Comparison of ENCODE assay signal across 8 cellular contexts in the genomic region with DNA sequence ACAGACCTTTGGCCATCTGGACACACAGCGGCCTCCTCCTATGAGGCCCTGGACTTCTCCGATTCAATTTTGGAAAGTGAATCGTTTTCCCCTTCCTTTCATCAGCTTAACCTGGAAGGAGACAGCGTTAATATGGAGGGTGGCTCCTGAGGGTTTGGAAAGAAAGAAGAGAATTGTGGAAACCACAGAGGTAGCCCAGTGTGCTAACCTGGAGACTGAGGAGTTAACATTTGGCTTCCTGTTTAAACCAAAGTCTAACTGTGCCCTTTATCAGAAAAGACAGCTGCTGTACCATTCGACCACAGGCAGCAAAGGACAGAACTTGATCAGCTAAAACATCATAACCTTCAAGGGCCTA. TPM values are rescaled to one million over a fixed set of nuclear protein-coding genes. Genes with fewer than 3 reads are reported as not detected.
A peak's percentile ranks its signal among the peaks of the same experiment; 100 is the strongest.
DNase-seq lines count a peak whose midpoint lies in the region; ATAC-seq, FAIRE-seq and TF ChIP-seq lines count a peak whose summit lies in the region.

No MANE protein-coding gene starts in this region.

- 0 out of 2 replicates have a peak, but pooled peaks cover 3% of the 10 kb centered on the region for H3K79me2 ChIP-seq in MM.1S (ENCODE audit: low read length)

- H3K9me3 ChIP-seq in HAP-1 (no peaks in the 10 kb centered on the region), MM.1S (replicated peaks; ENCODE audit: insufficient read depth, low read length) (no peaks in the 10 kb centered on the region), upper lobe of right lung (no peaks in the 10 kb centered on the region)

- peak overlapping the region; percentile 61 for H3K4me3 ChIP-seq in HAP-1
- peak overlapping the region; percentile 94 for H3K4me3 ChIP-seq in MM.1S (ENCODE audit: low read length)
- H3K4me3 ChIP-seq in upper lobe of right lung = peak overlapping the region; percentile 72

- peak overlapping the region; percentile 90 for H3K9ac ChIP-seq in MM.1S (ENCODE audit: low read length)

- H3K27ac ChIP-seq in MM.1S (ENCODE audit: low read length) (peak overlapping the region; percentile 85), upper lobe of right lung (peak overlapping the region; percentile 96)

- no peaks in the 10 kb centered on the region for H4K20me1 ChIP-seq in MM.1S (ENCODE audit: insufficient read depth, low read length)

- in situ Hi-C loops in HAP-1 (cut with MboI; ENCODE audit: low sequenced_read_pairs) = no loop called here

- intact Hi-C loops in upper lobe of right lung (cut with DNase I) = no loop called here

- peak; percentile 63 for FAIRE-seq in GM18507 (lab: Jason Lieb, UNC)

- TF ChIP-seq CTCF in MM.1S (IDR thresholded peaks at IDR 0.05; ENCODE audit: low read length) (no peak), upper lobe of right lung (IDR thresholded peaks at IDR 0.05) (no peak)

- H3F3A ChIP-seq in MM.1S (ENCODE audit: insufficient read depth, low read length) = peaks cover 12% of the 10 kb centered on the region

- H3K4me1 ChIP-seq in HAP-1 = peaks cover 3% of the 10 kb centered on the region
- peaks cover 9% of the 10 kb centered on the region for H3K4me1 ChIP-seq in MM.1S (ENCODE audit: low read length)
- peaks cover 9% of the 10 kb centered on the region for H3K4me1 ChIP-seq in upper lobe of right lung

- ATAC-seq in upper lobe of right lung = peak; percentile 2

- no peak for DNase-seq in GM18507 (ENCODE audit: extremely low spot score, insufficient read length, low read depth)
- DNase-seq in HAP-1 (ENCODE audit: low spot score in 2 of 2) = no peak
- DNase-seq in MM.1S = peak; percentile 63
- DNase-seq in central memory CD4-positive, alpha-beta T cell = peak; percentile 2
- DNase-seq in medulla oblongata (ENCODE audit: extremely low spot score) = peak; percentile 47
- DNase-seq in upper lobe of right lung = no peak
- DNase-seq in NCI-H345 treated with DMSO at 0.1 percent for 48 hours (lab: John Stamatoyannopoulos, UW; ENCODE audit: unreplicated experiment) = no peak
- DNase-seq in NOMO-1 (lab: John Stamatoyannopoulos, UW; ENCODE audit: unreplicated experiment in 2 of 2) = no peak

- peak overlapping the region; percentile 96 for H2AFZ ChIP-seq in MM.1S (ENCODE audit: low read length)

- H3K36me3 ChIP-seq in HAP-1 (replicated peaks) (no peaks in the 10 kb centered on the region; the same call in 1 of the 2 replicates), MM.1S (replicated peaks; ENCODE audit: insufficient read depth, low read length) (no peaks in the 10 kb centered on the region), upper lobe of right lung (peaks cover 16% of the 10 kb centered on the region)

- H3K27me3 ChIP-seq in HAP-1 (ENCODE audit: low read depth) = no peaks in the 10 kb centered on the region
- no peaks in the 10 kb centered on the region for H3K27me3 ChIP-seq in MM.1S (replicated peaks; ENCODE audit: insufficient read depth, low read length)
- H3K27me3 ChIP-seq in upper lobe of right lung = no peaks in the 10 kb centered on the region

- H3K9me2 ChIP-seq in MM.1S (replicated peaks; ENCODE audit: insufficient read depth, low read length) = no peaks in the 10 kb centered on the region

- H3K4me2 ChIP-seq in MM.1S (ENCODE audit: low read depth, low read length) = peak overlapping the region; percentile 98

RNA-seq across cellular contexts. Expression of gene IDNK, which starts 0.7 kb away (rescaled TPM):
- 6.2 TPM for total RNA-seq in upper lobe of right lung

Comparison
In these comparisons a context has a peak if more than half of its experiments do, and no peak if none do; other contexts are left out.
1. DNase-seq: peak in MM.1S (single experiment), central memory CD4-positive, alpha-beta T cell (single experiment) and medulla oblongata (single experiment); none in GM18507 (single experiment), HAP-1 (0 of 2), upper lobe of right lung (single experiment), NCI-H345 treated with DMSO at 0.1 percent for 48 hours (single experiment) and NOMO-1 (0 of 2).
2. Peak in every context shown above with its lines, with median percentiles within 50 percentile points of each other: H3K4me3 ChIP-seq.